8 cellular contexts compared by ENCODE assay signal in the genomic region with DNA sequence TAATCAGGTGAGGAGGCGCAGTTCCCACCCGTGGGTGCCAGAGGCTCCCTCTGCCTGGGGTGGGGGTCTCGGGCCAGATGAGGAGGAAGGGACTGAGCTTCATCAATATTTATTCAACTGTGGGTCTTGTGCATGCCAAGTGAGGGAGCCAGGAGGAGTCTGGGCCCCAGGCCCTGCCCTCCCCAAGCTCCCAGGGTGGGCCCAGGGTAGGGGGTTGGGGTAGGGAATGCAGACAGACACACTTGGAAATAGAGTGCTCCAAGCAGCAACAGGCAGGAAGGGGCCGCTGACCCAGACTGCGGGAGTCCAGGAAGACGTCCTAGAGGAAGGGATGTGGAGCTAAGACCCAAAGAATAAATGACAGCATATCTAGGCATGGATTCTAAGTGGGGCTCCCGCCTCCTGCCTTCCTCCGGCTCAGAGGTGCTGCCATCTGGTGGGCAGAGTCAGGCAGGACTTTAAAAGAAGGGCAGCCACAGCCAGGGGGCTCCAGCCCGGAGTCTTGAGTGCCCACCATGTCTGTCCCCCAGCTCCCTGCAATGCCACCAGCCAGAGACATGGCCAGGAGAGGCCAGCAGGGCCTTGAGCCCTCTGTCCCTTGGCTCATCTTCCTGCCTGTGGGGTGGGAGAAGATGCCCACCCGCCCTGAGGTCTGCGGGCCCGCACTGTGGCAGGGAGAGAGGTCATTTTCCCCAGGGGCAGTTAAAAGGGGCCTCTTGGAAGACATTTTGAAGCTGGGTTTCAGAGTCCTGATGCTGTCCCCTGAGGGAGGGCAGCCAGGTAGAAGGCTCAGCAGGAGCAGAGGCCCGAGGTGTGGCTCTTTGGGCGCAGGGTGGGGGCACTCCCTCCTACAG.
DNase-seq lines count a peak whose midpoint lies in the region; ATAC-seq, FAIRE-seq and TF ChIP-seq lines count a peak whose summit lies in the region.

No MANE protein-coding gene starts in this region.

- H3K36me3 Mint-ChIP-seq in T-cell, result no peaks in the 10 kb centered on the region

- no peaks in the 10 kb centered on the region for H3K9me3 ChIP-seq in K562 (replicated peaks; ENCODE audit: control insufficient read depth, insufficient read depth, low read depth, low read length)

- no peak overlapping the region for H3K9ac ChIP-seq in K562 (ENCODE audit: insufficient read depth in 1 of 2, low read depth in 2 of 2, low read length in 2 of 2)

- POLR2A ChIA-PET in T-cell (lab: Charles Lee), result no interaction called here
- POLR2A ChIA-PET in K562 (lab: Yijun Ruan, JAX), result no interaction called here

- DNase-seq in EH (ENCODE audit: low read depth) (peak; percentile 51), KBM-7 (peak; percentile 53), T-cell (peak in 30 of 34 experiments; percentile 8 to 49 (median 30)), K562 (ENCODE audit: extremely low read depth in 1 of 4, low spot score in 3 of 4) (peak; percentile 63 to 77 (median 69)), inferior parietal cortex (ENCODE audit: extremely low spot score) (peak; percentile 62)
- DNase-seq in stimulated activated CD4-positive, alpha-beta T cell treated with anti-CD3 and anti-CD28 coated beads, Interleukin-2, amount 100 ng/mL, for 24 hours, result peak; percentile 58 to 63

- peak; percentile 88 for FAIRE-seq in K562 (lab: Jason Lieb, UNC)

- TF ChIP-seq RAD21 in K562 (CRISPR knock-in tag; conservative IDR thresholded peaks at IDR 0.05 in 1 of 2, IDR thresholded peaks at IDR 0.05 in 1 of 2), result peak in 1 of 2 experiments; percentile 66; a peak in 3 of 4 replicates

- H3K4me1 ChIP-seq in K562 (replicated peaks in 1 of 2; ENCODE audit: control insufficient read depth in 2 of 2, insufficient read depth in 2 of 2, low read length in 2 of 2), result no peaks in the 10 kb centered on the region

- no peak overlapping the region for H3K4me2 ChIP-seq in K562 (ENCODE audit: insufficient read depth, low read length)

- TF ChIP-seq CTCF in K562 (IDR thresholded peaks at IDR 0.05 in 2 of 3, conservative IDR thresholded peaks at IDR 0.05 in 1 of 3; ENCODE audit: insufficient read depth in 2 of 3, low read depth in 1 of 3, low read length in 3 of 3), result peak; percentile 83 to 99 (median 95)

- no peaks in the 10 kb centered on the region for H3K9me1 ChIP-seq in K562 (ENCODE audit: control insufficient read depth, insufficient read depth, low read length)

- no peak overlapping the region for H2AFZ ChIP-seq in K562 (ENCODE audit: low read depth, low read length)

- no peak for TF ChIP-seq EP300 in K562 (IDR thresholded peaks at IDR 0.05; ENCODE audit: low read length)

- intact Hi-C loops in K562 (cut with micrococcal nuclease), result loop anchor here (5.0 kb wide), 2 partner anchors 277 to 362 kb away; no protein-coding TSS in a partner anchor

- H3K27me3 ChIP-seq in K562 (ENCODE audit: control insufficient read depth in 2 of 2, insufficient read depth in 2 of 2, low read length in 2 of 2), result peaks cover 6 to 15% of the 10 kb centered on the region in 2 experiments; a peak in 3 of 5 replicates

- H3K27me3 Mint-ChIP-seq in T-cell, result peaks cover 1 to 3% of the 10 kb centered on the region in 2 donors

- in situ Hi-C loops in KBM-7 (cut with MboI; ENCODE audit: low pct_unique_long_range_greater_than_20kb, low sequenced_read_pairs) (loop anchor here (10.0 kb wide), 1 partner anchor 364 kb away; no protein-coding TSS in a partner anchor), K562 (cut with MboI) (no loop called here)

- peaks cover 0 to 3% (median 0%) of the 10 kb centered on the region in 3 donors for H3K9me3 Mint-ChIP-seq in T-cell

- BruUV-seq in K562 (replicated peaks; lab: Mats Ljungman, UMichigan), result no TSS peak

- no peaks in the 10 kb centered on the region for H3K79me2 ChIP-seq in K562 (ENCODE audit: control insufficient read depth, insufficient read depth, low read length)

- H3K27ac Mint-ChIP-seq in T-cell, result no peak overlapping the region

- H3K4me3 ChIP-seq in K562, result no peak overlapping the region

- no peak overlapping the region for H3K4me3 Mint-ChIP-seq in T-cell

- TF ChIP-seq POLR2A in K562 (conservative IDR thresholded peaks at IDR 0.05), result no peak

- WGBS in K562 (ENCODE audit: insufficient coverage, low coverage, missing lambda C conversion rate), result 9% methylated on average over 13 of the region's 14 CpGs

- no peaks in the 10 kb centered on the region for H3K4me1 Mint-ChIP-seq in T-cell

- H4K20me1 ChIP-seq in K562 (replicated peaks; ENCODE audit: control insufficient read depth, insufficient read depth, low read length), result no peaks in the 10 kb centered on the region

- ATAC-seq in T-cell (replicated peaks in 1 of 4), result no peak
- ATAC-seq in K562, result peak; percentile 97
- no peak for ATAC-seq in HG02970 (IDR thresholded peaks at IDR 0.05; ENCODE audit: low FRiP score, unreplicated experiment)
- no peak for ATAC-seq in GM18868 (IDR thresholded peaks at IDR 0.05; ENCODE audit: unreplicated experiment)

- H3K36me3 ChIP-seq in K562 (ENCODE audit: control insufficient read depth, insufficient read depth, low read length), result no peaks in the 10 kb centered on the region

- CTCF ChIA-PET in T-cell (lab: Charles Lee) (interaction anchor here in 1 of 2 donors (1.0 to 1.3 kb wide), 4 partner anchors 274 to 361 kb away, joined by 3 to 6 read pairs (median 4); no protein-coding TSS in a partner anchor), K562 (lab: Yijun Ruan, JAX; ENCODE audit: low intra/inter-chr PET ratio) (interaction anchor here (0.6 to 1.2 kb wide), 3 partner anchors 150 to 274 kb away, joined by 3 to 5 read pairs (median 3); no protein-coding TSS in a partner anchor)

- no peak overlapping the region for H3K27ac ChIP-seq in K562 (ENCODE audit: extremely low read depth, low read depth, low read length)

TF ChIP-seq in K562, 482 proteins besides CTCF, POLR2A, EP300 and RAD21:
- no peak for TF ChIP-seq SIN3B (IDR thresholded peaks at IDR 0.05; ENCODE audit: low read depth)
- no peak for TF ChIP-seq RCOR1 (IDR thresholded peaks at IDR 0.05; ENCODE audit: borderline replicate concordance in 1 of 2, low read depth in 2 of 2, low read length in 2 of 2)
- TF ChIP-seq ZNF175 (CRISPR knock-in tag; IDR thresholded peaks at IDR 0.05; ENCODE audit: low read depth), result no peak
- peak; percentile 84 for TF ChIP-seq SMC3 (conservative IDR thresholded peaks at IDR 0.05; ENCODE audit: insufficient read depth, low read depth, low read length)
- TF ChIP-seq, protein P1, sequence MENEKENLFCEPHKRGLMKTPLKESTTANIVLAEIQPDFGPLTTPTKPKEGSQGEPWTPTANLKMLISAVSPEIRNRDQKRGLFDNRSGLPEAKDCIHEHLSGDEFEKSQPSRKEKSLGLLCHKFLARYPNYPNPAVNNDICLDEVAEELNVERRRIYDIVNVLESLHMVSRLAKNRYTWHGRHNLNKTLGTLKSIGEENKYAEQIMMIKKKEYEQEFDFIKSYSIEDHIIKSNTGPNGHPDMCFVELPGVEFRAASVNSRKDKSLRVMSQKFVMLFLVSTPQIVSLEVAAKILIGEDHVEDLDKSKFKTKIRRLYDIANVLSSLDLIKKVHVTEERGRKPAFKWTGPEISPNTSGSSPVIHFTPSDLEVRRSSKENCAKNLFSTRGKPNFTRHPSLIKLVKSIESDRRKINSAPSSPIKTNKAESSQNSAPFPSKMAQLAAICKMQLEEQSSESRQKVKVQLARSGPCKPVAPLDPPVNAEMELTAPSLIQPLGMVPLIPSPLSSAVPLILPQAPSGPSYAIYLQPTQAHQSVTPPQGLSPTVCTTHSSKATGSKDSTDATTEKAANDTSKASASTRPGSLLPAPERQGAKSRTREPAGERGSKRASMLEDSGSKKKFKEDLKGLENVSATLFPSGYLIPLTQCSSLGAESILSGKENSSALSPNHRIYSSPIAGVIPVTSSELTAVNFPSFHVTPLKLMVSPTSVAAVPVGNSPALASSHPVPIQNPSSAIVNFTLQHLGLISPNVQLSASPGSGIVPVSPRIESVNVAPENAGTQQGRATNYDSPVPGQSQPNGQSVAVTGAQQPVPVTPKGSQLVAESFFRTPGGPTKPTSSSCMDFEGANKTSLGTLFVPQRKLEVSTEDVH (IDR thresholded peaks at IDR 0.05; ENCODE audit: low read depth, partially characterized antibody), result no peak
- TF ChIP-seq TFAM (CRISPR knock-in tag; conservative IDR thresholded peaks at IDR 0.05), result no peak
- 0 out of 4 replicates have a peak, but pooled peaks of 1 of the 2 experiments have one; percentile 16 for TF ChIP-seq MAZ (CRISPR knock-in tag; conservative IDR thresholded peaks at IDR 0.05 in 1 of 2, IDR thresholded peaks at IDR 0.05 in 1 of 2)
- TF ChIP-seq ZFP36 (IDR thresholded peaks at IDR 0.05; ENCODE audit: low read depth, low read length, partially characterized antibody), result no peak
- TF ChIP-seq, protein P2, sequence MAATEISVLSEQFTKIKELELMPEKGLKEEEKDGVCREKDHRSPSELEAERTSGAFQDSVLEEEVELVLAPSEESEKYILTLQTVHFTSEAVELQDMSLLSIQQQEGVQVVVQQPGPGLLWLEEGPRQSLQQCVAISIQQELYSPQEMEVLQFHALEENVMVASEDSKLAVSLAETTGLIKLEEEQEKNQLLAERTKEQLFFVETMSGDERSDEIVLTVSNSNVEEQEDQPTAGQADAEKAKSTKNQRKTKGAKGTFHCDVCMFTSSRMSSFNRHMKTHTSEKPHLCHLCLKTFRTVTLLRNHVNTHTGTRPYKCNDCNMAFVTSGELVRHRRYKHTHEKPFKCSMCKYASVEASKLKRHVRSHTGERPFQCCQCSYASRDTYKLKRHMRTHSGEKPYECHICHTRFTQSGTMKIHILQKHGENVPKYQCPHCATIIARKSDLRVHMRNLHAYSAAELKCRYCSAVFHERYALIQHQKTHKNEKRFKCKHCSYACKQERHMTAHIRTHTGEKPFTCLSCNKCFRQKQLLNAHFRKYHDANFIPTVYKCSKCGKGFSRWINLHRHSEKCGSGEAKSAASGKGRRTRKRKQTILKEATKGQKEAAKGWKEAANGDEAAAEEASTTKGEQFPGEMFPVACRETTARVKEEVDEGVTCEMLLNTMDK (IDR thresholded peaks at IDR 0.05; ENCODE audit: borderline replicate concordance, insufficient read depth, low read depth, low read length, poor library complexity, severe bottlenecking), result peak; percentile 63
- TF ChIP-seq PPARD (CRISPR knock-in tag; IDR thresholded peaks at IDR 0.05), result no peak
- TF ChIP-seq DNMT1 (IDR thresholded peaks at IDR 0.05), result no peak
- TF ChIP-seq TAF7 (tag; IDR thresholded peaks at IDR 0.05), result no peak
